Comparison of ENCODE assay signal across 1 cellular context in genomic region chr1:110477041-110477440, GRCh38.
TF ChIP-seq lines count a peak whose summit lies in the region.

No MANE protein-coding gene starts in this region.

TF ChIP-seq in HepG2, 621 proteins besides CTCF, POLR2A, EP300 and RAD21:
- TF ChIP-seq FOSL2 (CRISPR knock-in tag; IDR thresholded peaks at IDR 0.05) (0 out of 2 replicates have a peak, but pooled peaks have one; percentile 5), PITX1 (CRISPR knock-in tag; IDR thresholded peaks at IDR 0.05) (no peak)
